In genomic region chr2:143907801-143908200, GRCh38 we compare ENCODE assay signal across 21 cellular contexts.
DNase-seq lines count a peak whose midpoint lies in the region; ATAC-seq and TF ChIP-seq lines count a peak whose summit lies in the region.
"Had no signal": no experiment of that assay in that cellular context is flagged by ENCODE, and none has a peak within 500 bp of the region (broad histone marks: within the 10 kb centered on the region; RNA-seq: fewer than 3 reads in every experiment).

No MANE protein-coding gene starts in this region.

- no peaks in the 10 kb centered on the region for H3K9me3 ChIP-seq in mesenchymal stem cell (ENCODE audit: control insufficient read depth, low read length)
- H3K9me3 ChIP-seq: Peyer's patch had no signal

- H2BK12ac ChIP-seq in mesenchymal stem cell (ENCODE audit: low read length in 2 of 2), result no peak overlapping the region

- no peak overlapping the region for H4K91ac ChIP-seq in mesenchymal stem cell (ENCODE audit: low read length)

- no peak overlapping the region for H3K23ac ChIP-seq in mesenchymal stem cell (ENCODE audit: low read length in 2 of 2)

- no peak overlapping the region for H2BK5ac ChIP-seq in mesenchymal stem cell (ENCODE audit: low read depth, low read length, poor library complexity, severe bottlenecking)

- peak; percentile 74 for ATAC-seq in SK-N-SH treated with all-trans-retinoic acid at 6 μM for 48 hours
- ATAC-seq in HG02610 (IDR thresholded peaks at IDR 0.05; ENCODE audit: unreplicated experiment), result no peak

- H3K4me1 ChIP-seq in mesenchymal stem cell (ENCODE audit: control insufficient read depth, insufficient read depth, low read depth, low read length), result no peaks in the 10 kb centered on the region
- H3K4me1 ChIP-seq: Peyer's patch had no signal

- no peak overlapping the region for H3K4me2 ChIP-seq in mesenchymal stem cell (ENCODE audit: low read length, poor library complexity, severe bottlenecking)

- H3K27me3 ChIP-seq in mesenchymal stem cell (ENCODE audit: control insufficient read depth in 1 of 2, insufficient read depth in 1 of 2, low read length in 2 of 2), result no peaks in the 10 kb centered on the region
- H3K27me3 ChIP-seq: Peyer's patch had no signal

- H3K18ac ChIP-seq in mesenchymal stem cell (ENCODE audit: low read depth in 1 of 2, low read length in 2 of 2), result no peak overlapping the region

- 92% methylated on average over 7 of the region's 7 CpGs for WGBS in mesenchymal stem cell

- H3K4ac ChIP-seq in mesenchymal stem cell (ENCODE audit: low read depth in 1 of 2, low read length in 2 of 2), result no peak overlapping the region

- no peak overlapping the region for H2BK15ac ChIP-seq in mesenchymal stem cell (ENCODE audit: low read depth, poor library complexity, severe bottlenecking)

- H3K4me3 ChIP-seq in mesenchymal stem cell (ENCODE audit: insufficient read depth in 1 of 2, low read depth in 1 of 2, low read length in 2 of 2), result no peak overlapping the region
- H3K4me3 ChIP-seq: Peyer's patch had no signal

- H3K14ac ChIP-seq in mesenchymal stem cell (ENCODE audit: low read length in 2 of 2), result no peak overlapping the region

- H2AFZ ChIP-seq in mesenchymal stem cell (ENCODE audit: low read depth, low read length), result no peak overlapping the region
- H2AFZ ChIP-seq: GM23338 had no signal

- DNase-seq in AG08395 (ENCODE audit: low spot score) (peak; percentile 18), GM04504 (ENCODE audit: low read depth) (peak; percentile 38), mesenchymal stem cell (peak; percentile 29), NCI-H345 treated with DMSO at 0.1 percent for 48 hours (lab: John Stamatoyannopoulos, UW; ENCODE audit: unreplicated experiment) (no peak), substantia nigra (lab: John Stamatoyannopoulos, UW) (no peak), NCI-H1694 (lab: John Stamatoyannopoulos, UW) (no peak)
- DNase-seq: AML-193; Calu3; CD4-positive, CD25-positive, alpha-beta regulatory T cell; GDM1; HFFc6; Kasumi-1; MV-4-11; NCI-H1417 treated with DMSO at 0.1 percent for 48 hours; NCI-H2029 treated with DMSO at 0.1 percent for 48 hours; NCI-H510A treated with DMSO at 0.1 percent for 48 hours; Peyer's patch; SHP77 had no signal

- no peaks in the 10 kb centered on the region for H3K36me3 ChIP-seq in mesenchymal stem cell (ENCODE audit: control insufficient read depth in 1 of 2, insufficient read depth in 2 of 2, low read depth in 1 of 2, low read length in 2 of 2)
- H3K36me3 ChIP-seq: Peyer's patch had no signal

- H3K27ac ChIP-seq in mesenchymal stem cell (ENCODE audit: low read length, poor library complexity, severe bottlenecking) (no peak overlapping the region), substantia nigra (ENCODE audit: low read depth, low read length, poor library complexity, severe bottlenecking) (no peak overlapping the region)
- H3K27ac ChIP-seq: Peyer's patch had no signal

- no peaks in the 10 kb centered on the region for H3K79me1 ChIP-seq in mesenchymal stem cell (replicated peaks; ENCODE audit: low read length, poor library complexity, severe bottlenecking)

- H2BK120ac ChIP-seq in mesenchymal stem cell (ENCODE audit: low read depth, low read length), result no peak overlapping the region

- H4K8ac ChIP-seq in mesenchymal stem cell (ENCODE audit: low read length), result no peak overlapping the region

- no peak overlapping the region for H2AK5ac ChIP-seq in mesenchymal stem cell (ENCODE audit: low read length, severe bottlenecking)

- no peak overlapping the region for H3K9ac ChIP-seq in mesenchymal stem cell (ENCODE audit: low read length)

TF ChIP-seq in SK-N-SH treated with all-trans-retinoic acid at 6 μM for 48 hours, 23 proteins besides CTCF, POLR2A, EP300 and RAD21:
- TF ChIP-seq TOX (CRISPR knock-in tag; IDR thresholded peaks at IDR 0.05; ENCODE audit: borderline replicate concordance), result no peak
- no peak for TF ChIP-seq BACH2 (CRISPR knock-in tag; IDR thresholded peaks at IDR 0.05; ENCODE audit: borderline replicate concordance)
- TF ChIP-seq OSR1 (CRISPR knock-in tag; IDR thresholded peaks at IDR 0.05), result no peak
- TF ChIP-seq POU6F1 (CRISPR knock-in tag; IDR thresholded peaks at IDR 0.05; ENCODE audit: borderline replicate concordance, low read depth), result no peak
- no peak for TF ChIP-seq CREB5 (CRISPR knock-in tag; IDR thresholded peaks at IDR 0.05; ENCODE audit: low read depth)
- no peak for TF ChIP-seq ESRRG (CRISPR knock-in tag; IDR thresholded peaks at IDR 0.05)
- TF ChIP-seq ARNTL (CRISPR knock-in tag; IDR thresholded peaks at IDR 0.05; ENCODE audit: borderline replicate concordance, low read depth), result no peak
- TF ChIP-seq ZFP30 (CRISPR knock-in tag; IDR thresholded peaks at IDR 0.05), result no peak
- no peak for TF ChIP-seq CSRNP3 (CRISPR knock-in tag; IDR thresholded peaks at IDR 0.05)
- TF ChIP-seq GLIS3 (CRISPR knock-in tag; IDR thresholded peaks at IDR 0.05), result no peak
- TF ChIP-seq PPARA (CRISPR knock-in tag; IDR thresholded peaks at IDR 0.05; ENCODE audit: borderline replicate concordance), result no peak
- TF ChIP-seq TCF4 (CRISPR knock-in tag; IDR thresholded peaks at IDR 0.05; ENCODE audit: borderline replicate concordance), result no peak
- TF ChIP-seq RARB (CRISPR knock-in tag; IDR thresholded peaks at IDR 0.05), result no peak
- no peak for TF ChIP-seq PATZ1 (CRISPR knock-in tag; IDR thresholded peaks at IDR 0.05; ENCODE audit: borderline replicate concordance)
- TF ChIP-seq SNAI2 (CRISPR knock-in tag; IDR thresholded peaks at IDR 0.05), result no peak

Comparison
In these comparisons a context has a peak if more than half of its experiments do, and no peak if none do; other contexts are left out.
1. DNase-seq: peak in AG08395 (single experiment), GM04504 (single experiment) and mesenchymal stem cell (single experiment); none in NCI-H345 treated with DMSO at 0.1 percent for 48 hours (single experiment), substantia nigra (0 of 49) and NCI-H1694 (single experiment).